Comparison of ENCODE assay signal across 19 cellular contexts in genomic region chr3:94961423-94962100, GRCh38.
"Had no signal": no experiment of that assay in that cellular context is flagged by ENCODE, and none has a peak within 500 bp of the region (broad histone marks: within the 10 kb centered on the region; RNA-seq: fewer than 3 reads in every experiment).

No MANE protein-coding gene starts in this region.

- DNase-seq: activated B cell treated with CpG ODN at 0.5 μM for 24 hours; activated CD4-positive, alpha-beta memory T cell treated with anti-CD3 and anti-CD28 coated beads, Interleukin-2, amount 10 ng/mL, durations not matched to agents 7 days and 5 days; activated CD4-positive, alpha-beta T cell treated with anti-CD3 and anti-CD28 coated beads for 4 hours; activated CD8-positive, alpha-beta memory T cell treated with anti-CD3 and anti-CD28 coated beads, Interleukin-2, amount 10 ng/mL, durations not matched to agents 7 days and 5 days; activated naive CD8-positive, alpha-beta T cell treated with anti-CD3 and anti-CD28 coated beads for 36 hours; amniotic stem cell; effector CD8-positive, alpha-beta T cell; gastrocnemius medialis; heart right ventricle; mesenchymal stem cell; stimulated activated CD4-positive, alpha-beta T cell treated with anti-CD3 and anti-CD28 coated beads, Interleukin-4, amount 100 ng/mL, for 24 hours; stomach had no signal

- ATAC-seq: activated CD8-positive, alpha-beta memory T cell treated with anti-CD3 and anti-CD28 coated beads, Interleukin-2, amount 10 ng/mL, durations not matched to agents 7 days and 5 days; esophagus mucosa; gastrocnemius medialis; heart right ventricle; natural killer cell treated with Interleukin-12 subunit alpha and Interleukin-12 subunit beta and Interleukin-15 and Interleukin-18, amount 100 ng/mL, for 72 hours; sciatic nerve; stimulated activated effector memory CD8-positive, alpha-beta T cell treated with anti-CD3 and anti-CD28 coated beads, Interleukin-12 subunit alpha, Interleukin-12 subunit beta, amount 100 ng/mL, for 72 hours had no signal

- H3K9me3 ChIP-seq: gastrocnemius medialis, neutrophil, stomach had no signal

- H3K4me3 ChIP-seq: cardiac muscle cell, gastrocnemius medialis, heart right ventricle, stomach had no signal

- H3K4me1 ChIP-seq: gastrocnemius medialis, heart right ventricle, parathyroid adenoma, stomach had no signal

- H3K36me3 ChIP-seq: cardiac muscle cell, gastrocnemius medialis, heart right ventricle, neutrophil, stomach had no signal
